Comparison of ENCODE assay signal across 29 cellular contexts in the genomic region with DNA sequence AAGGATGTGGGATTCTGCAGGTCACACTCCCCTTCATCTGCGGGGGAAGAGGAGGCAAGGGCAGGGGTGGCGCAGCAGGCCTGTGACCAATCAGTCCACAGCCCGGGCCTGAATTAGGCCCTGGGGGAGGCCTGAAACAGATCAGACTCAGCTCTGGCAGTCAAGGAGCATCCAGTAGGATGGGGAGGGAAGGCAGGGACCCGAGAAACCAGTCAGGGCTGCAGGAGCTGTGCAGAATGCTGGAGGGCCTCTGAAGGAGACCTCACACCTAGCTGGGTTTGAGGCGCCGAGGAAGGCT. TPM values are rescaled to one million over a fixed set of nuclear protein-coding genes. Genes with fewer than 3 reads are reported as not detected.
"Had no signal": no experiment of that assay in that cellular context is flagged by ENCODE, and none has a peak within 500 bp of the region (broad histone marks: within the 10 kb centered on the region; RNA-seq: fewer than 3 reads in every experiment).

No MANE protein-coding gene starts in this region.

- ATAC-seq: activated CD4-positive, CD25-positive, alpha-beta regulatory T cell treated with anti-CD3 and anti-CD28 coated beads, Interleukin-2, amount 50 U/mL, for 24 hours; activated CD8-positive, alpha-beta memory T cell treated with anti-CD3 and anti-CD28 coated beads, Interleukin-2, amount 10 ng/mL, durations not matched to agents 7 days and 5 days; activated CD8-positive, alpha-beta T cell treated with anti-CD3 and anti-CD28 coated beads for 36 hours; body of pancreas; foreskin keratinocyte; left lobe of liver; natural killer cell; sciatic nerve; stimulated activated naive B cell treated with anti-CD40 and anti-IgM and Interleukin-4, amounts not matched to agents 10 μg/mL and 1 μg/mL and 100 μg/mL, for 72 hours; T-helper 17 cell had no signal

- H3K27me3 ChIP-seq: body of pancreas, testis had no signal

- H3K4me3 ChIP-seq: body of pancreas, testis had no signal

- H3K36me3 ChIP-seq: neutrophil had no signal

- H3K4me1 ChIP-seq: body of pancreas, foreskin keratinocyte, parathyroid adenoma, testis had no signal

- DNase-seq: activated CD4-positive, alpha-beta T cell treated with anti-CD3 and anti-CD28 coated beads, Interleukin-2, amount 10 ng/mL, durations not matched to agents 7 days and 5 days; activated CD8-positive, alpha-beta memory T cell treated with anti-CD3 and anti-CD28 coated beads, Interleukin-2, amount 10 ng/mL, durations not matched to agents 7 days and 5 days; activated CD8-positive, alpha-beta T cell treated with anti-CD3 and anti-CD28 coated beads for 36 hours; activated effector memory CD4-positive, alpha-beta T cell treated with anti-CD3 and anti-CD28 coated beads, Interleukin-2, amount 50 U/mL, for 16 hours; activated naive CD4-positive, alpha-beta T cell treated with anti-CD3 and anti-CD28 coated beads, Interleukin-2, amount 10 ng/mL, durations not matched to agents 7 days and 5 days; activated T-cell treated with anti-CD3 and anti-CD28 coated beads for 4 hours; body of pancreas; caudate nucleus; dermis blood vessel endothelial cell; effector CD8-positive, alpha-beta T cell; foreskin keratinocyte; hippocampal formation; mammary epithelial cell; natural killer cell; small intestine; stimulated activated CD4-positive, alpha-beta T cell treated with anti-CD3 and anti-CD28 coated beads, Interleukin-15, amount 100 ng/mL, for 24 hours; stimulated activated CD8-positive, alpha-beta memory T cell treated with anti-CD3 and anti-CD28 coated beads, Interleukin-4, amount 100 ng/mL, for 48 hours; stimulated activated naive B cell treated with anti-CD40 and anti-IgM and Interleukin-4, amounts not matched to agents 10 μg/mL and 1 μg/mL and 100 μg/mL, for 72 hours; SW 1271; T-helper 17 cell; testis; trophoblast cell had no signal

- H3K27ac ChIP-seq: body of pancreas, foreskin keratinocyte, neutrophil, parathyroid adenoma, testis, VCaP had no signal

- H3K9me3 ChIP-seq: body of pancreas, neutrophil, testis had no signal

RNA-seq across cellular contexts. Expression of a gene that starts 12.7 kb away (rescaled TPM):
- total RNA-seq: activated CD4-positive, alpha-beta T cell treated with anti-CD3 and anti-CD28 coated beads, Interleukin-2, amount 10 ng/mL, durations not matched to agents 7 days and 5 days; activated CD8-positive, alpha-beta memory T cell treated with anti-CD3 and anti-CD28 coated beads, Interleukin-2, amount 10 ng/mL, durations not matched to agents 7 days and 5 days; activated CD8-positive, alpha-beta T cell treated with anti-CD3 and anti-CD28 coated beads for 36 hours; dermis blood vessel endothelial cell; natural killer cell; pulmonary artery endothelial cell; T-helper 17 cell had no signal

RNA-seq across cellular contexts. Expression of a gene that starts 34.4 kb away (rescaled TPM):
- total RNA-seq: activated CD4-positive, alpha-beta T cell treated with anti-CD3 and anti-CD28 coated beads, Interleukin-2, amount 10 ng/mL, durations not matched to agents 7 days and 5 days; activated CD8-positive, alpha-beta memory T cell treated with anti-CD3 and anti-CD28 coated beads, Interleukin-2, amount 10 ng/mL, durations not matched to agents 7 days and 5 days; activated CD8-positive, alpha-beta T cell treated with anti-CD3 and anti-CD28 coated beads for 36 hours; pulmonary artery endothelial cell; T-helper 17 cell had no signal

RNA-seq across cellular contexts. Expression of a gene that starts 56.8 kb away (rescaled TPM):
- total RNA-seq: activated CD4-positive, alpha-beta T cell treated with anti-CD3 and anti-CD28 coated beads, Interleukin-2, amount 10 ng/mL, durations not matched to agents 7 days and 5 days; activated CD8-positive, alpha-beta memory T cell treated with anti-CD3 and anti-CD28 coated beads, Interleukin-2, amount 10 ng/mL, durations not matched to agents 7 days and 5 days; activated CD8-positive, alpha-beta T cell treated with anti-CD3 and anti-CD28 coated beads for 36 hours; body of pancreas; dermis blood vessel endothelial cell; foreskin keratinocyte; left lobe of liver; mammary epithelial cell; pulmonary artery endothelial cell; T-helper 17 cell had no signal
- polyA plus RNA-seq: foreskin keratinocyte had no signal
